In genomic region chr1:25037174-25038074, GRCh38 we compare ENCODE assay signal across 8 cellular contexts.
DNase-seq lines count a peak whose midpoint lies in the region; ATAC-seq and TF ChIP-seq lines count a peak whose summit lies in the region.

No MANE protein-coding gene starts in this region.

- no peaks in the 10 kb centered on the region for H3K9me3 ChIP-seq in heart right ventricle

- H3K36me3 ChIP-seq in heart right ventricle = no peaks in the 10 kb centered on the region

- intact Hi-C loops in heart right ventricle (cut with DNase I) = loop anchor here in 7 of 10 donors (5.0 to 10.0 kb wide), 5 partner anchors 103 to 193 kb away; partner anchors contain the start of gene RUNX3 (in 4 of the 7)

- TF ChIP-seq CTCF in AG09309 (IDR thresholded peaks at IDR 0.05; ENCODE audit: control insufficient read depth, insufficient read depth, low read depth, low read length, missing control alignments) = peak; percentile 72
- peak in 8 of 9 donors; percentile 8 to 74 (median 38) for TF ChIP-seq CTCF in heart right ventricle (IDR thresholded peaks at IDR 0.05)

- H3K27me3 ChIP-seq in heart right ventricle = peaks cover 0 to 32% (median 15%) of the 10 kb centered on the region in 7 donors

- no peak overlapping the region for H3K4me3 ChIP-seq in AG09309 (ENCODE audit: control insufficient read depth, low read depth, low read length)
- H3K4me3 ChIP-seq in heart right ventricle = no peak overlapping the region

- peak overlapping the region in 1 of 10 donors; percentile 26 for H3K27ac ChIP-seq in heart right ventricle

- no peak for DNase-seq in AG09309 (ENCODE audit: low read depth)
- peak; percentile 55 for DNase-seq in H4 (ENCODE audit: low spot score)
- peak; percentile 32 to 50 for DNase-seq in SHP77 (lab: John Stamatoyannopoulos, UW)
- peak; percentile 87 for DNase-seq in activated effector memory CD4-positive, alpha-beta T cell treated with anti-CD3 and anti-CD28 coated beads, Interleukin-2, amount 50 U/mL, for 16 hours
- DNase-seq in heart right ventricle = peak in 1 of 2 donors; percentile 34
- peak; percentile 55 to 67 for DNase-seq in stimulated activated CD4-positive, alpha-beta T cell treated with anti-CD3 and anti-CD28 coated beads, Interleukin-4, amount 100 ng/mL, for 4 hours
- no peak for DNase-seq in COR-L47 (lab: John Stamatoyannopoulos, UW)

- H3K4me1 ChIP-seq in heart right ventricle = peaks cover 0 to 34% (median 0%) of the 10 kb centered on the region in 9 donors

- 55 to 62% methylated on average over 11 of the region's 11 CpGs for WGBS in heart right ventricle, 2 donors

- no peak for ATAC-seq in heart right ventricle
- ATAC-seq in HG03521 (IDR thresholded peaks at IDR 0.05; ENCODE audit: unreplicated experiment) = no peak

Comparison
In these comparisons a context has a peak if more than half of its experiments do, and no peak if none do; other contexts are left out.
1. DNase-seq: peak in H4 (single experiment), SHP77 (2 of 2), activated effector memory CD4-positive, alpha-beta T cell treated with anti-CD3 and anti-CD28 coated beads, Interleukin-2, amount 50 U/mL, for 16 hours (single experiment) and stimulated activated CD4-positive, alpha-beta T cell treated with anti-CD3 and anti-CD28 coated beads, Interleukin-4, amount 100 ng/mL, for 4 hours (2 of 2); none in AG09309 (single experiment) and COR-L47 (single experiment).